In the genomic region with DNA sequence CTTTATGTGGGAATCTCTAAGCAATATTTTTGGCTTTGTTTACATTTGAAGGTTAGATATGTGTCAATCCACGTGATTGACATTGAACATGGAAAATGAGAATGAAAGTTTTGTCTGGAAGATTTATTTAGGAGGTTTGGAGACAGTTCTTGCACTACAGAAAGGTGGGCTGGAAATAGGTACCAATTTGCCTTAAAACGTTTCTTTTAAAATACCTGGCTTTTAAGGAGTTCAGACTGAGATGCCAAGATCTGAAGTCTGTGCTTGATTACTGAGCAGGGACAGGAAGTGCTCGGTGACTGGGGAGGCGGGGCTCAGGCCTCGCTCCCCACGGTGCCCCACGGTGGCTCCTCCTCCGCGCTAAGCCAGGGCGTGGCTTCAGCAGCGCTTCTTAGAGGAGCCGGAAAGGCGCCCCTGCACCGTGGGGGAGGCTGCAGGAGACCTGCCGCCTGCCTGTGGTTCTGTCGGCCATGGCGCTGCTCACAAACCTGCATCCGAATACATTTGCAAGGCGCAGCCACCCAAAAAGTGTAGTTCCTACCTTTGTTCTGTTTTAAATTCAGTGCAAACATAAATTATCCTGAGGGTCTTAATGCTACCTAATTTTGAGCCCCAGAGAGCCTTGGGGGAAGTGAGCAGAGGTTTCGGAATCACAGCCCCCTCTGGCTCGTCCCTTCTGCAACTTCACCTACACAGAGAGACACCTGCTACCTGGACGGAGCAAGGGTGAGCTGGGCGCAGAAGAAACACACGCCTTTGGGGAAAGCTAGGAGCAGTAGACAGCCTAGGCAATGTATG, we compare ENCODE assay signal across 8 cellular contexts. TPM values are rescaled to one million over a fixed set of nuclear protein-coding genes. Genes with fewer than 3 reads are reported as not detected.
A peak's percentile ranks its signal among the peaks of the same experiment; 100 is the strongest.
DNase-seq lines count a peak whose midpoint lies in the region; ATAC-seq and TF ChIP-seq lines count a peak whose summit lies in the region.

No MANE protein-coding gene starts in this region.

- H3K9me3 ChIP-seq in endocrine pancreas (ENCODE audit: control insufficient read depth, low read length), result no peaks in the 10 kb centered on the region

- H2AK5ac ChIP-seq in mesendoderm (ENCODE audit: low read length), result no peak overlapping the region

- H4K5ac ChIP-seq in mesendoderm (ENCODE audit: low read length), result no peak overlapping the region

- POLR2A ChIA-PET in BJ (lab: Charles Lee), result no interaction called here

- H3K79me2 ChIP-seq in mesendoderm (ENCODE audit: control insufficient read depth, insufficient read depth, low read length), result no peaks in the 10 kb centered on the region

- peak; percentile 46 for ATAC-seq in GM19351 (IDR thresholded peaks at IDR 0.05; ENCODE audit: unreplicated experiment)
- peak; percentile 44 for ATAC-seq in HG03571 (IDR thresholded peaks at IDR 0.05; ENCODE audit: unreplicated experiment)

- peak overlapping the region; percentile 23 for H3K4me2 ChIP-seq in mesendoderm (ENCODE audit: low read length)

- H2BK120ac ChIP-seq in mesendoderm (ENCODE audit: low read depth, low read length), result no peak overlapping the region

- no peaks in the 10 kb centered on the region for H3K27me3 ChIP-seq in BJ (ENCODE audit: control insufficient read depth, insufficient read depth, low read length)
- H3K27me3 ChIP-seq in endocrine pancreas (ENCODE audit: control insufficient read depth, insufficient read depth, low read length), result no peaks in the 10 kb centered on the region
- no peaks in the 10 kb centered on the region for H3K27me3 ChIP-seq in mesendoderm (ENCODE audit: insufficient read depth, low read length, poor library complexity)

- DNase-seq in BJ (ENCODE audit: low read depth) (peak; percentile 48), NOMO-1 (lab: John Stamatoyannopoulos, UW; ENCODE audit: unreplicated experiment in 2 of 2) (peak; percentile 90 to 94), mesendoderm (peak; percentile 96)
- DNase-seq in activated CD8-positive, alpha-beta memory T cell treated with anti-CD3 and anti-CD28 coated beads for 4 hours (ENCODE audit: low read depth in 2 of 2), result peak; percentile 90 to 93
- peak; percentile 87 for DNase-seq in stimulated activated CD8-positive, alpha-beta memory T cell treated with anti-CD3 and anti-CD28 coated beads, Interleukin-15, amount 100 ng/mL, for 24 hours (ENCODE audit: low read depth)

- no CpG with 5 or more reads among the region's 24 CpGs for WGBS in mesendoderm (ENCODE audit: extremely low coverage, insufficient coverage, low lambda C conversion rate)

- H3K23ac ChIP-seq in mesendoderm (ENCODE audit: low read length), result no peak overlapping the region

- H3K4me1 ChIP-seq in endocrine pancreas (ENCODE audit: control insufficient read depth, insufficient read depth, low read length) (no peaks in the 10 kb centered on the region), mesendoderm (ENCODE audit: control insufficient read depth, low read depth, low read length) (peaks cover 6% of the 10 kb centered on the region)

- H3K4me3 ChIP-seq in BJ (ENCODE audit: low read depth, low read length), result no peak overlapping the region
- H3K4me3 ChIP-seq in endocrine pancreas (ENCODE audit: control insufficient read depth, insufficient read depth, low read length), result peak overlapping the region; percentile 4
- H3K4me3 ChIP-seq in mesendoderm (ENCODE audit: low read length), result no peak overlapping the region

- no peak overlapping the region for H4K8ac ChIP-seq in mesendoderm (ENCODE audit: low read depth, low read length)

- TF ChIP-seq CTCF in BJ (IDR thresholded peaks at IDR 0.05; ENCODE audit: insufficient read depth, low read depth, low read length), result no peak

- no peaks in the 10 kb centered on the region for H3K79me1 ChIP-seq in mesendoderm (ENCODE audit: low read length)

- peak overlapping the region; percentile 69 for H3K56ac ChIP-seq in mesendoderm (ENCODE audit: low read length)

- H2BK5ac ChIP-seq in mesendoderm (ENCODE audit: low read length), result no peak overlapping the region

- no peak overlapping the region for H3K27ac ChIP-seq in mesendoderm (ENCODE audit: low read depth, low read length)

- H2BK15ac ChIP-seq in mesendoderm (replicated peaks; ENCODE audit: low read depth), result no peak overlapping the region

- H3K9ac ChIP-seq in endocrine pancreas (ENCODE audit: control insufficient read depth, insufficient read depth, low read length), result no peak overlapping the region
- H3K9ac ChIP-seq in mesendoderm (ENCODE audit: low read length), result peak overlapping the region; percentile 23

- H3K36me3 ChIP-seq in BJ (ENCODE audit: control insufficient read depth, insufficient read depth, low read length) (peaks cover 12% of the 10 kb centered on the region), endocrine pancreas (ENCODE audit: control insufficient read depth, insufficient read depth, low read length) (peaks cover 5% of the 10 kb centered on the region), mesendoderm (ENCODE audit: control insufficient read depth, insufficient read depth, low read length) (no peaks in the 10 kb centered on the region)

- no peak overlapping the region for H3K18ac ChIP-seq in mesendoderm (ENCODE audit: low read length)

- H3K4ac ChIP-seq in mesendoderm (ENCODE audit: low read depth, low read length), result no peak overlapping the region

- CTCF ChIA-PET in BJ (lab: Yijun Ruan, JAX), result interaction anchor here (0.6 to 2.5 kb wide), 18 partner anchors 18 to 219 kb away, joined by 3 to 9 read pairs (median 4); partner anchors contain the start of genes FNBP1 and GPR107

RNA-seq across cellular contexts. Expression of gene USP20, which starts 49.2 kb away (rescaled TPM):
- polyA plus RNA-seq in BJ (2011; rRNA removed), result 10.5 and 19.0 TPM in 2 replicates
- polyA minus RNA-seq in BJ (2011; rRNA and poly(A)+ RNA removed), result 12.4 and 13.0 TPM in 2 replicates
- polyA plus RNA-seq in mesendoderm (2013, experiment 1 of 2), result 4.6 TPM
- polyA plus RNA-seq in mesendoderm (2013, experiment 2 of 2), result 4.3 TPM

RNA-seq across cellular contexts. Expression of gene C9orf78, which starts 49.3 kb away (rescaled TPM):
- polyA plus RNA-seq in BJ (2011; rRNA removed), result 26.1 and 41.9 TPM in 2 replicates
- polyA minus RNA-seq in BJ (2011; rRNA and poly(A)+ RNA removed), result 4.6 and 5.5 TPM in 2 replicates
- 49.3 TPM for polyA plus RNA-seq in mesendoderm (2013, experiment 1 of 2)
- polyA plus RNA-seq in mesendoderm (2013, experiment 2 of 2), result 48.3 TPM
